Comparison of ENCODE assay signal across 18 cellular contexts in genomic region chr1:51303315-51303714, GRCh38. TPM values are rescaled to one million over a fixed set of nuclear protein-coding genes. Genes with fewer than 3 reads are reported as not detected.
DNase-seq lines count a peak whose midpoint lies in the region; ATAC-seq, FAIRE-seq and TF ChIP-seq lines count a peak whose summit lies in the region.
"Had no signal": no experiment of that assay in that cellular context is flagged by ENCODE, and none has a peak within 500 bp of the region (broad histone marks: within the 10 kb centered on the region; RNA-seq: fewer than 3 reads in every experiment).

No MANE protein-coding gene starts in this region.

- H3K9me3 ChIP-seq in BLaER1 treated with 17β-estradiol and CSF1 and Interleukin-3, amounts not matched to agents 10 nM and 100 nM (replicated peaks in 1 of 11) = peaks cover 0 to 17% (median 13%) of the 10 kb centered on the region in 11 experiments; a peak in 17 of 22 replicates
- H3K9me3 ChIP-seq in HEK293 (ENCODE audit: control insufficient read depth, insufficient read depth, low read depth, low read length) (no peaks in the 10 kb centered on the region), GM12878 (replicated peaks; ENCODE audit: control insufficient read depth, insufficient read depth, low read length) (no peaks in the 10 kb centered on the region; the same call in 2 of the 3 replicates), smooth muscle cell (replicated peaks; ENCODE audit: low read depth) (no peaks in the 10 kb centered on the region), prostate gland (no peaks in the 10 kb centered on the region)
- H3K9me3 ChIP-seq: body of pancreas had no signal

- no peak for FAIRE-seq in GM12878 (lab: Jason Lieb, UNC)
- FAIRE-seq: urothelium cell line had no signal

- TF ChIP-seq EP300 in GM12878 (IDR thresholded peaks at IDR 0.05; ENCODE audit: borderline replicate concordance in 1 of 2, control insufficient read depth in 1 of 2, low read depth in 2 of 2, low read length in 2 of 2) = no peak

- 0 out of 22 replicates have a peak, but pooled peaks cover 0 to 4% (median 0%) of the 10 kb centered on the region in 11 experiments for H3K36me3 ChIP-seq in BLaER1 treated with 17β-estradiol and CSF1 and Interleukin-3, amounts not matched to agents 10 nM and 100 nM
- H3K36me3 ChIP-seq in HEK293 (ENCODE audit: control insufficient read depth in 2 of 2, insufficient read depth in 1 of 2, low read length in 2 of 2) = peaks cover 0 to 32% of the 10 kb centered on the region in 2 experiments; a peak in 1 of 3 replicates
- no peaks in the 10 kb centered on the region for H3K36me3 ChIP-seq in GM12878 (ENCODE audit: control insufficient read depth in 2 of 2, insufficient read depth in 2 of 2, low read length in 1 of 2)
- H3K36me3 ChIP-seq in smooth muscle cell (ENCODE audit: low read depth) = no peaks in the 10 kb centered on the region
- no peaks in the 10 kb centered on the region for H3K36me3 ChIP-seq in prostate gland

- POLR2A ChIA-PET in HEK293 (lab: Yijun Ruan, JAX) = interaction anchor here (0.6 kb wide), 1 partner anchor 232 kb away, joined by 3 read pairs; no protein-coding TSS in a partner anchor
- POLR2A ChIA-PET in GM12878 (lab: Charles Lee) = interaction anchor here (1.4 kb wide), 1 partner anchor 231 kb away, joined by 3 read pairs; no protein-coding TSS in a partner anchor

- no peak overlapping the region for H3K4me3 ChIP-seq in BLaER1 treated with 17β-estradiol and CSF1 and Interleukin-3, amounts not matched to agents 10 nM and 100 nM
- H3K4me3 ChIP-seq in HEK293 (ENCODE audit: low read depth, low read length) (no peak overlapping the region), GM12878 (no peak overlapping the region), smooth muscle cell (no peak overlapping the region), prostate gland (no peak overlapping the region)
- H3K4me3 ChIP-seq: body of pancreas had no signal

- SMC1A ChIA-PET in GM12878 (lab: Charles Lee; ENCODE audit: uncharacterized antibody, unreplicated experiment) = interaction anchor here (1.6 to 1.8 kb wide), 2 partner anchors 28 to 48 kb away, joined by 3 to 5 read pairs; partner anchors contain the start of gene TTC39A

- H3K27me3 ChIP-seq in BLaER1 treated with 17β-estradiol and CSF1 and Interleukin-3, amounts not matched to agents 10 nM and 100 nM = no peaks in the 10 kb centered on the region
- H3K27me3 ChIP-seq in GM12878 (replicated peaks in 1 of 2; ENCODE audit: control insufficient read depth in 2 of 2, insufficient read depth in 2 of 2, low read length in 1 of 2) (no peaks in the 10 kb centered on the region), smooth muscle cell (ENCODE audit: low read depth) (no peaks in the 10 kb centered on the region), prostate gland (replicated peaks; ENCODE audit: insufficient read depth) (no peaks in the 10 kb centered on the region)
- H3K27me3 ChIP-seq: body of pancreas had no signal

- H4K20me1 ChIP-seq in BLaER1 treated with 17β-estradiol and CSF1 and Interleukin-3, amounts not matched to agents 10 nM and 100 nM = no peaks in the 10 kb centered on the region; a peak in 1 of 22 replicates
- H4K20me1 ChIP-seq in GM12878 (ENCODE audit: control insufficient read depth, insufficient read depth) (no peaks in the 10 kb centered on the region), smooth muscle cell (ENCODE audit: low read depth) (no peaks in the 10 kb centered on the region)

- TF ChIP-seq POLR2A in GM12878 (IDR thresholded peaks at IDR 0.05; ENCODE audit: low read depth, low read length) = no peak
- no peak for TF ChIP-seq POLR2A in prostate gland (IDR thresholded peaks at IDR 0.05)

- TF ChIP-seq CTCF in HEK293 (tag by site-specific recombination; IDR thresholded peaks at IDR 0.05) (no peak), GM12878 (IDR thresholded peaks at IDR 0.05 in 2 of 3, conservative IDR thresholded peaks at IDR 0.05 in 1 of 3; ENCODE audit: control insufficient read depth in 2 of 3, extremely low read depth in 1 of 3, insufficient read depth in 1 of 3, low read depth in 3 of 3, low read length in 3 of 3) (no peak), smooth muscle cell (IDR thresholded peaks at IDR 0.05; ENCODE audit: borderline replicate concordance, insufficient read depth, poor library complexity, severe bottlenecking) (no peak), prostate gland (IDR thresholded peaks at IDR 0.05) (no peak)

- in situ Hi-C loops in GM12878 (cut with MboI) = no loop called here

- RAD21 ChIA-PET in GM12878 (lab: Charles Lee; ENCODE audit: unreplicated experiment) = interaction anchor here (0.8 to 1.1 kb wide), 2 partner anchors 185 to 230 kb away, joined by 3 read pairs; no protein-coding TSS in a partner anchor

- H3F3A ChIP-seq in smooth muscle cell (ENCODE audit: low read depth) = no peaks in the 10 kb centered on the region

- WGBS in GM12878 (ENCODE audit: insufficient coverage, insufficient replicate concordance, low lambda C conversion rate, missing lambda C conversion rate) = 88% methylated on average over 6 of the region's 6 CpGs
- 85% methylated on average over 6 of the region's 6 CpGs for WGBS in smooth muscle cell (ENCODE audit: low lambda C conversion rate)
- WGBS in prostate gland = 84% methylated on average over 6 of the region's 6 CpGs

- no peak; the same call in 2 of the 3 replicates for ATAC-seq in GM12878
- ATAC-seq: body of pancreas had no signal

- no TSS peak for BruUV-seq in GM12878 (replicated peaks; lab: Mats Ljungman, UMichigan)

- H3K4me1 ChIP-seq in BLaER1 treated with 17β-estradiol and CSF1 and Interleukin-3, amounts not matched to agents 10 nM and 100 nM = peaks cover 4 to 32% (median 23%) of the 10 kb centered on the region in 10 experiments; a peak in 18 of 20 replicates
- no peaks in the 10 kb centered on the region for H3K4me1 ChIP-seq in HEK293 (ENCODE audit: control insufficient read depth, insufficient read depth, low read length)
- peaks cover 52% of the 10 kb centered on the region for H3K4me1 ChIP-seq in GM12878 (ENCODE audit: control insufficient read depth, insufficient read depth, low read length)
- no peaks in the 10 kb centered on the region for H3K4me1 ChIP-seq in smooth muscle cell (ENCODE audit: low read depth)
- H3K4me1 ChIP-seq in prostate gland (replicated peaks) = no peaks in the 10 kb centered on the region

- intact Hi-C loops in GM12878 (cut with micrococcal nuclease; ENCODE audit: unreplicated experiment) = no loop called here
- intact Hi-C loops in prostate gland (cut with DNase I) = no loop called here

- no peak for TF ChIP-seq RAD21 in GM12878 (IDR thresholded peaks at IDR 0.05; ENCODE audit: insufficient read depth, low read depth, low read length)

- DNase-seq in GM12878 (ENCODE audit: low read depth, low spot score) = no peak
- no peak for DNase-seq in smooth muscle cell (lab: John Stamatoyannopoulos, UW; ENCODE audit: unreplicated experiment)
- no peak for DNase-seq in prostate gland (ENCODE audit: low spot score)
- no peak for DNase-seq in NCI-H2196 (lab: John Stamatoyannopoulos, UW; ENCODE audit: unreplicated experiment)
- no peak for DNase-seq in NCI-H1436 treated with DMSO at 0.1 percent for 48 hours (lab: John Stamatoyannopoulos, UW)
- DNase-seq: activated CD4-positive, CD25-positive, alpha-beta regulatory T cell treated with anti-CD3 and anti-CD28 coated beads, Interleukin-2, amount 50 U/mL, for 72 hours; activated CD8-positive, alpha-beta memory T cell treated with anti-CD3 and anti-CD28 coated beads, Interleukin-2, amount 50 U/mL, for 48 hours; activated naive CD4-positive, alpha-beta T cell treated with anti-CD3 and anti-CD28 coated beads, Interleukin-2, amount 10 ng/mL, durations not matched to agents 7 days and 5 days; body of pancreas; cortex of kidney; NCI-H1092 treated with DMSO at 0.1 percent for 48 hours; NCI-H2107; NCI-H526 treated with DMSO at 0.1 percent for 48 hours had no signal

- no peaks in the 10 kb centered on the region for H3K79me2 ChIP-seq in GM12878 (ENCODE audit: control insufficient read depth, insufficient read depth, low read length)
- H3K79me2 ChIP-seq in smooth muscle cell (ENCODE audit: low read depth) = no peaks in the 10 kb centered on the region

- H3K27ac ChIP-seq in BLaER1 treated with 17β-estradiol and CSF1 and Interleukin-3, amounts not matched to agents 10 nM and 100 nM = peak overlapping the region; percentile 5 to 73 (median 36); a peak in 17 of 22 replicates
- H3K27ac ChIP-seq in HEK293 (ENCODE audit: extremely low read depth, low read depth, low read length) (no peak overlapping the region), GM12878 (ENCODE audit: control insufficient read depth, insufficient read depth) (peak overlapping the region; percentile 69), smooth muscle cell (ENCODE audit: low read depth) (peak overlapping the region; percentile 27), prostate gland (no peak overlapping the region)
- H3K27ac ChIP-seq: body of pancreas had no signal

- peak overlapping the region in 9 of 11 experiments; percentile 6 to 73 (median 60); a peak in 14 of 22 replicates for H3K4me2 ChIP-seq in BLaER1 treated with 17β-estradiol and CSF1 and Interleukin-3, amounts not matched to agents 10 nM and 100 nM
- H3K4me2 ChIP-seq in GM12878 (ENCODE audit: control insufficient read depth, insufficient read depth) = peak overlapping the region; percentile 56; the same call in 1 of the 2 replicates
- H3K4me2 ChIP-seq in smooth muscle cell = peak overlapping the region; percentile 43

- H2AFZ ChIP-seq in GM12878 (ENCODE audit: control insufficient read depth, low read depth, low read length) (peak overlapping the region; percentile 73), smooth muscle cell (ENCODE audit: low read depth) (no peak overlapping the region)

- peak overlapping the region in 8 of 11 experiments; percentile 6 to 63 (median 48); a peak in 10 of 22 replicates for H3K9ac ChIP-seq in BLaER1 treated with 17β-estradiol and CSF1 and Interleukin-3, amounts not matched to agents 10 nM and 100 nM
- H3K9ac ChIP-seq in GM12878 (ENCODE audit: control insufficient read depth, insufficient read depth, low read length) (peak overlapping the region; percentile 43; the same call in 1 of the 2 replicates), smooth muscle cell (ENCODE audit: low read depth) (no peak overlapping the region)

- CTCF ChIA-PET in HEK293 (lab: Yijun Ruan, JAX) = interaction anchor here (0.6 kb wide), 1 partner anchor 61 kb away, joined by 5 read pairs; no protein-coding TSS in a partner anchor
- CTCF ChIA-PET in GM12878 (lab: Yijun Ruan, JAX) = interaction anchor here (0.7 to 4.0 kb wide), 4 partner anchors 35 to 115 kb away, joined by 3 to 16 read pairs (median 4); no protein-coding TSS in a partner anchor

RNA-seq across cellular contexts. Expression of gene TTC39A, which starts 27.0 kb away (rescaled TPM):
- total RNA-seq in GM12878 (2013; cell fraction: nucleolus; rRNA removed) = 2.0 and 2.7 TPM in 2 replicates
- total RNA-seq in GM12878 (2014; rRNA removed) (0.82 and 1.6 TPM in 2 replicates), GM12878 (2014; rRNA removed; fragmentation: Illumina TruSeq; extraction: Trizol) (1.3 and 1.4 TPM in 2 replicates), GM12878 (2021) (1.5 and 3.5 TPM in 2 replicates), smooth muscle cell (2.2 and 3.5 TPM in 2 replicates), prostate gland (10 to 100 TPM; 65.0 to 78.4 TPM)
- polyA plus RNA-seq in GM12878 (2011; ENCODE audit: low read depth) = 1.1 TPM
- polyA plus RNA-seq in GM12878 (2011; rRNA removed) (0.19 and 0.50 TPM in 2 replicates), GM12878 (2014; fragmentation: Illumina TruSeq; extraction: Trizol) (1.2 and 1.5 TPM in 2 replicates), GM12878 (2014; fragmentation: Nextera tagmentation; extraction: Ambion mirVana) (1 to 10 TPM in 1 of 2 experiments, under 1 TPM in 1; 0.75 to 1.1 TPM), GM12878 (2014; rRNA removed) (1.5 and 3.0 TPM in 2 replicates), GM12878 (2016; fragmentation: Nextera tagmentation; extraction: Ambion mirVana) (under 1 TPM; 0.18 to 0.94 TPM), smooth muscle cell (0.27 and 7.4 TPM in 2 replicates)
- 0.10 and 0.15 TPM in 2 replicates for polyA plus RNA-seq in GM12878 (2011; cell fraction: cytosol; rRNA removed)
- polyA plus RNA-seq in GM12878 (2011; cell fraction: nucleus; rRNA removed) = 0.18 and 0.48 TPM in 2 replicates
- 0.22 and 1.00 TPM in 2 replicates for polyA plus RNA-seq in GM12878 (2012)
- polyA minus RNA-seq in GM12878 (2011; rRNA and poly(A)+ RNA removed) = 0.10 and 0.15 TPM in 2 replicates
- polyA minus RNA-seq in GM12878 (2011; cell fraction: cytosol; rRNA and poly(A)+ RNA removed) = not detected in 2 replicates
- polyA minus RNA-seq in GM12878 (2011; cell fraction: nucleus; rRNA and poly(A)+ RNA removed) = under 0.01 and 0.10 TPM in 2 replicates
- total RNA-seq: LHCN-M2, OCI-LY7 had no signal

Comparison
In these comparisons a context has a peak if more than half of its experiments do, and no peak if none do; other contexts are left out.
1. H3K27ac ChIP-seq: peak in BLaER1 treated with 17β-estradiol and CSF1 and Interleukin-3, amounts not matched to agents 10 nM and 100 nM (11 of 11), GM12878 (single experiment) and smooth muscle cell (single experiment); none in HEK293 (single experiment) and prostate gland (0 of 2).
2. RNA of gene TTC39A, which starts 27.0 kb away (total RNA-seq): 65.0 to 78.4 TPM in prostate gland; 2.2 to 3.5 TPM in smooth muscle cell and 0.82 to 3.5 TPM in GM12878; every median in the first group is over 10 times any median in the second.
3. Peak in every context shown above with its lines, with median percentiles within 50 percentile points of each other: H3K4me2 ChIP-seq.